1 cellular context compared by ENCODE assay signal in the genomic region with DNA sequence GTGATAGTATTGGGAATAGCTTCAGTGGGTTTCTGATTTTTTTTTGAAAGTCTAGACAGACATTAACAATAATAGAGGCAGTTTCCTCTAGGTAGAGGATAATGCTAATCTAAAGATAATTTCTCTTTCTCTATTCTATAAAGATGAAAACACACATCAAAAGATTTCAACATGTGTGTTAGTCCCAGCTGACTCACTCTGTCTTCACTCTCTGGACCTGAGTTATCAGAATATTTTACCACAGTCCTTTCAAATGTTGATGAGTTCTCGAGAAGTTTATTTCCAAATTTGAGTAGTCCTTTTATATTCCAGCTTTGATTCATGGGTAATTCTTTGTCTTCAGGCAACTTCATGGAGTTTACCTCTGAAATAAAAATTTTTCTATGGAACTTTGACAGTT.
TF ChIP-seq lines count a peak whose summit lies in the region.

No MANE protein-coding gene starts in this region.

TF ChIP-seq in GM23338, 12 proteins besides CTCF, POLR2A, EP300 and RAD21 (continued from another document):
- TF ChIP-seq POLR2AphosphoS5 (IDR thresholded peaks at IDR 0.05; ENCODE audit: low read depth) (no peak), ZNF331 (CRISPR knock-in tag; IDR thresholded peaks at IDR 0.05; ENCODE audit: low read depth) (no peak)
